Comparison of ENCODE assay signal across 8 cellular contexts in the genomic region with DNA sequence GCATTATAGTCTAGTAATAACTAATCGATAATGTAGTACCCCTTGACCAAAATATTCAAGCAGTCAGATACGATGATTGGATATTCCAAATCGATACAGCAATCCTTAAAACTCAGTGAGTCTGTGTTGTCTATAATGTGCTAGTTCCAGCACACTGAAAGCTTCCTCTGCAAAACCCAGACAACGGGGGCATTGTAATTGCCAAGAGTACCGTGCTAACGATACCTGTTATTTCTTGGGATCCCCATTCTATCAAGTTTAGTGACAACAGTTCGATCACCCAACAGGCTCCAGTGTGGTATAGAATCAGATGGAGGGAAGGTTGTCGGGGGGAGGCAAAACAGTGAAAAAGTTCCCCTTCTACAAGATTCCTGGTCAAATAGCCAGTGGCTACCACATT. TPM values are rescaled to one million over a fixed set of nuclear protein-coding genes. Genes with fewer than 3 reads are reported as not detected.
A peak's percentile ranks its signal among the peaks of the same experiment; 100 is the strongest.
DNase-seq lines count a peak whose midpoint lies in the region; ATAC-seq and TF ChIP-seq lines count a peak whose summit lies in the region.

No MANE protein-coding gene starts in this region.

- H3K4me1 ChIP-seq in left lung: peaks cover 7 to 45% of the 10 kb centered on the region in 2 donors

- no peaks in the 10 kb centered on the region for H3K9me3 Mint-ChIP-seq in T-helper 2 cell treated with Interferon-gamma antibody and Interleukin-4, amounts not matched to agents 5 μg/mL and 100 μg/mL, for 36 hours
- no peaks in the 10 kb centered on the region for H3K9me3 Mint-ChIP-seq in activated naive CD8-positive, alpha-beta T cell treated with anti-CD3 and anti-CD28 coated beads, Interleukin-2, amount 10 ng/mL, durations not matched to agents 7 days and 5 days
- no peaks in the 10 kb centered on the region for H3K9me3 Mint-ChIP-seq in stimulated activated naive B cell treated with anti-CD40 and anti-IgM and Interleukin-4, amounts not matched to agents 10 μg/mL and 1 μg/mL and 100 μg/mL, for 72 hours

- H3K36me3 Mint-ChIP-seq in T-helper 2 cell treated with Interferon-gamma antibody and Interleukin-4, amounts not matched to agents 5 μg/mL and 100 μg/mL, for 36 hours (ENCODE audit: low read depth): peaks cover 4% of the 10 kb centered on the region
- no peaks in the 10 kb centered on the region for H3K36me3 Mint-ChIP-seq in activated naive CD8-positive, alpha-beta T cell treated with anti-CD3 and anti-CD28 coated beads, Interleukin-2, amount 10 ng/mL, durations not matched to agents 7 days and 5 days
- H3K36me3 Mint-ChIP-seq in stimulated activated naive B cell treated with anti-CD40 and anti-IgM and Interleukin-4, amounts not matched to agents 10 μg/mL and 1 μg/mL and 100 μg/mL, for 72 hours: no peaks in the 10 kb centered on the region

- intact Hi-C loops in left lung (cut with DNase I): loop anchor here in 1 of 2 donors (10.0 kb wide), 1 partner anchor 284 kb away; a partner anchor contains a TSS

- peaks cover 26% of the 10 kb centered on the region for H3K4me1 Mint-ChIP-seq in T-helper 2 cell treated with Interferon-gamma antibody and Interleukin-4, amounts not matched to agents 5 μg/mL and 100 μg/mL, for 36 hours (ENCODE audit: low read depth)
- H3K4me1 Mint-ChIP-seq in activated naive CD8-positive, alpha-beta T cell treated with anti-CD3 and anti-CD28 coated beads, Interleukin-2, amount 10 ng/mL, durations not matched to agents 7 days and 5 days: peaks cover 9% of the 10 kb centered on the region
- peaks cover 8 to 17% of the 10 kb centered on the region in 2 donors for H3K4me1 Mint-ChIP-seq in stimulated activated naive B cell treated with anti-CD40 and anti-IgM and Interleukin-4, amounts not matched to agents 10 μg/mL and 1 μg/mL and 100 μg/mL, for 72 hours

- ATAC-seq in activated naive CD8-positive, alpha-beta T cell treated with anti-CD3 and anti-CD28 coated beads, Interleukin-2, amount 10 ng/mL, durations not matched to agents 7 days and 5 days (ENCODE audit: low read depth): no peak
- ATAC-seq in left lung (no peak), GM19463 (IDR thresholded peaks at IDR 0.05; ENCODE audit: unreplicated experiment) (no peak)
- no peak for ATAC-seq in stimulated activated naive B cell treated with anti-CD40 and anti-IgM and Interleukin-4, amounts not matched to agents 10 μg/mL and 1 μg/mL and 100 μg/mL, for 72 hours (replicated peaks)

- no peaks in the 10 kb centered on the region for H3K27me3 Mint-ChIP-seq in T-helper 2 cell treated with Interferon-gamma antibody and Interleukin-4, amounts not matched to agents 5 μg/mL and 100 μg/mL, for 36 hours (ENCODE audit: low read depth)
- no peaks in the 10 kb centered on the region for H3K27me3 Mint-ChIP-seq in activated naive CD8-positive, alpha-beta T cell treated with anti-CD3 and anti-CD28 coated beads, Interleukin-2, amount 10 ng/mL, durations not matched to agents 7 days and 5 days
- no peaks in the 10 kb centered on the region for H3K27me3 Mint-ChIP-seq in stimulated activated naive B cell treated with anti-CD40 and anti-IgM and Interleukin-4, amounts not matched to agents 10 μg/mL and 1 μg/mL and 100 μg/mL, for 72 hours

- H3K27ac Mint-ChIP-seq in T-helper 2 cell treated with Interferon-gamma antibody and Interleukin-4, amounts not matched to agents 5 μg/mL and 100 μg/mL, for 36 hours: peak overlapping the region; percentile 15
- peak overlapping the region; percentile 95 for H3K27ac Mint-ChIP-seq in activated naive CD8-positive, alpha-beta T cell treated with anti-CD3 and anti-CD28 coated beads, Interleukin-2, amount 10 ng/mL, durations not matched to agents 7 days and 5 days
- no peak overlapping the region for H3K27ac Mint-ChIP-seq in stimulated activated naive B cell treated with anti-CD40 and anti-IgM and Interleukin-4, amounts not matched to agents 10 μg/mL and 1 μg/mL and 100 μg/mL, for 72 hours

- H3K27ac ChIP-seq in left lung: peak overlapping the region; percentile 99 to 100
- peak overlapping the region; percentile 99 for H3K27ac ChIP-seq in temporal lobe (ENCODE audit: low read depth, low read length)

- H3K4me3 ChIP-seq in left lung: peak overlapping the region; percentile 56 to 60

- TF ChIP-seq CTCF in left lung (IDR thresholded peaks at IDR 0.05): no peak

- H3K27me3 ChIP-seq in left lung: no peaks in the 10 kb centered on the region

- no peak for DNase-seq in T-helper 2 cell treated with Interferon-gamma antibody and Interleukin-4, amounts not matched to agents 5 μg/mL and 100 μg/mL, for 36 hours (ENCODE audit: low spot score)
- DNase-seq in T-helper 2 cell: no peak
- no peak for DNase-seq in activated naive CD8-positive, alpha-beta T cell treated with anti-CD3 and anti-CD28 coated beads, Interleukin-2, amount 10 ng/mL, durations not matched to agents 7 days and 5 days
- DNase-seq in left lung: no peak
- no peak for DNase-seq in inferior parietal cortex (ENCODE audit: extremely low spot score)
- no peak for DNase-seq in stimulated activated naive B cell treated with anti-CD40 and anti-IgM and Interleukin-4, amounts not matched to agents 10 μg/mL and 1 μg/mL and 100 μg/mL, for 72 hours

- H3K9me3 ChIP-seq in left lung: no peaks in the 10 kb centered on the region

- peak overlapping the region; percentile 88 for H3K4me3 Mint-ChIP-seq in T-helper 2 cell treated with Interferon-gamma antibody and Interleukin-4, amounts not matched to agents 5 μg/mL and 100 μg/mL, for 36 hours
- peak overlapping the region; percentile 89 for H3K4me3 Mint-ChIP-seq in activated naive CD8-positive, alpha-beta T cell treated with anti-CD3 and anti-CD28 coated beads, Interleukin-2, amount 10 ng/mL, durations not matched to agents 7 days and 5 days
- H3K4me3 Mint-ChIP-seq in stimulated activated naive B cell treated with anti-CD40 and anti-IgM and Interleukin-4, amounts not matched to agents 10 μg/mL and 1 μg/mL and 100 μg/mL, for 72 hours: peak overlapping the region in 1 of 2 donors; percentile 96

- H3K36me3 ChIP-seq in left lung: no peaks in the 10 kb centered on the region

- POLR2A ChIA-PET in activated naive CD8-positive, alpha-beta T cell treated with anti-CD3 and anti-CD28 coated beads, Interleukin-2, amount 10 ng/mL, durations not matched to agents 7 days and 5 days (lab: Charles Lee): no interaction called here

RNA-seq across cellular contexts. Expression of a gene that starts 0.9 kb away (rescaled TPM):
- 1 to 10 TPM; 3.1 to 3.9 TPM for total RNA-seq in activated naive CD8-positive, alpha-beta T cell treated with anti-CD3 and anti-CD28 coated beads, Interleukin-2, amount 10 ng/mL, durations not matched to agents 7 days and 5 days
- total RNA-seq in left lung: 10 to 100 TPM in 1 of 2 donors, 1 to 10 TPM in 1; 9.6 to 20.1 TPM
- total RNA-seq in temporal lobe: 3.0 TPM
